ENCODE assay signal across 16 cellular contexts in the genomic region with DNA sequence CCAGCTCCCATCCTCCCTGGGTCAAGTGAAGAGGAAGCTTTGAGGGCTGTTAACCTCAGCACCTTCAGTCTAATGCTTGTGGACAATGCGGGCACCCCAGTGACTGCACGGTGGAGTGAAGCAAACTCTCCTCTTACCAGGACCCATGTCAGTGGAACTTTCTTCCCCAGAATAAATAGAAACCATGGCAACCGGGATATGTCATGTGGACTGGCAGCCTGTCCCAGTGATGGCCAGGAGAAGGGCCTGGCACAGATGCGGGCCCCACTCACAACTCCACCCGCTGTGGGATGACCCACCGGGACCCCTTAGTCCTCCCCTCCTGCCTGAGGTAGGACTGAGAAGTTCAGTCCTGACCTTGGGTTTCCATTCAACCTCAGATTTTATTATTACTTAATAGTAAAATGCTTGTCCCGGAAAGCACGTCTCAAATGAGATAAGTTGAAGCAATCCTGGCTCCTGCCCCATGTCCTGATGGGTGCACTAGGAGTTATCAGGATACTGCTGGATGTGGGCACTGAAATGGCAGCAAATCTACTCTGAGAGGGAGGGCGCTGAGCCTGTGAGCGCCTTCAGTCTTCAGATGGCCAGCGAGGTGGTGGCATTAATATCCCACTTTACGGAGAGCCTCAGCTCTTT.
"Had no signal": no experiment of that assay in that cellular context is flagged by ENCODE, and none has a peak within 500 bp of the region (broad histone marks: within the 10 kb centered on the region; RNA-seq: fewer than 3 reads in every experiment).

No MANE protein-coding gene starts in this region.

- H3K27me3 ChIP-seq: brain microvascular endothelial cell, right lobe of liver had no signal

- H3K4me3 Mint-ChIP-seq: activated CD8-positive, alpha-beta memory T cell treated with anti-CD3 and anti-CD28 coated beads, Interleukin-2, amount 10 ng/mL, durations not matched to agents 7 days and 5 days; activated naive CD8-positive, alpha-beta T cell; activated T-cell treated with anti-CD3 and anti-CD28 coated beads, Interleukin-2, amount 50 U/mL, for 4 hours; natural killer cell treated with Interleukin-12 subunit alpha and Interleukin-12 subunit beta and Interleukin-15 and Interleukin-18, amount 100 ng/mL, for 72 hours; stimulated activated memory B cell treated with anti-CD40 and anti-IgM and Interleukin-4, amounts not matched to agents 10 μg/mL and 1 μg/mL and 100 μg/mL, for 72 hours; type B pancreatic cell had no signal

- H3K9me3 Mint-ChIP-seq: activated T-cell treated with anti-CD3 and anti-CD28 coated beads, Interleukin-2, amount 50 U/mL, for 4 hours; natural killer cell treated with Interleukin-12 subunit alpha and Interleukin-12 subunit beta and Interleukin-15 and Interleukin-18, amount 100 ng/mL, for 72 hours; stimulated activated memory B cell treated with anti-CD40 and anti-IgM and Interleukin-4, amounts not matched to agents 10 μg/mL and 1 μg/mL and 100 μg/mL, for 72 hours; type B pancreatic cell had no signal

- H3K27ac Mint-ChIP-seq: activated CD8-positive, alpha-beta memory T cell treated with anti-CD3 and anti-CD28 coated beads, Interleukin-2, amount 10 ng/mL, durations not matched to agents 7 days and 5 days; activated naive CD8-positive, alpha-beta T cell; stimulated activated memory B cell treated with anti-CD40 and anti-IgM and Interleukin-4, amounts not matched to agents 10 μg/mL and 1 μg/mL and 100 μg/mL, for 72 hours; type B pancreatic cell had no signal

- H3K4me1 ChIP-seq: psoas muscle had no signal

- H3K27ac ChIP-seq: psoas muscle, right lobe of liver had no signal

- H3K4me3 ChIP-seq: heart right ventricle, psoas muscle, right lobe of liver had no signal

- H3K9me3 ChIP-seq: heart right ventricle, psoas muscle, right lobe of liver had no signal

- DNase-seq: activated CD4-positive, alpha-beta T cell treated with anti-CD3 and anti-CD28 coated beads, Interleukin-2, amount 50 U/mL, for 4 hours; activated CD8-positive, alpha-beta memory T cell treated with anti-CD3 and anti-CD28 coated beads, Interleukin-2, amount 10 ng/mL, durations not matched to agents 7 days and 5 days; activated gamma-delta T cell; activated T-cell treated with anti-CD3 and anti-CD28 coated beads, Interleukin-2, amount 50 U/mL, for 4 hours; brain microvascular endothelial cell; foreskin melanocyte; heart right ventricle; islet precursor cell; mammary epithelial cell; psoas muscle; right lobe of liver; substantia nigra had no signal

- H3K36me3 Mint-ChIP-seq: activated naive CD8-positive, alpha-beta T cell; natural killer cell treated with Interleukin-12 subunit alpha and Interleukin-12 subunit beta and Interleukin-15 and Interleukin-18, amount 100 ng/mL, for 72 hours; stimulated activated memory B cell treated with anti-CD40 and anti-IgM and Interleukin-4, amounts not matched to agents 10 μg/mL and 1 μg/mL and 100 μg/mL, for 72 hours; type B pancreatic cell had no signal

- H3K36me3 ChIP-seq: brain microvascular endothelial cell, heart right ventricle, right lobe of liver had no signal
